21 cellular contexts compared by ENCODE assay signal in genomic region chr16:88602091-88602490, GRCh38. TPM values are rescaled to one million over a fixed set of nuclear protein-coding genes. Genes with fewer than 3 reads are reported as not detected.
DNase-seq lines count a peak whose midpoint lies in the region; ATAC-seq and TF ChIP-seq lines count a peak whose summit lies in the region.
"Had no signal": no experiment of that assay in that cellular context is flagged by ENCODE, and none has a peak within 500 bp of the region (broad histone marks: within the 10 kb centered on the region; RNA-seq: fewer than 3 reads in every experiment).

No MANE protein-coding gene starts in this region.

- H3K9ac ChIP-seq in mammary epithelial cell (ENCODE audit: insufficient read depth, low read length) (no peak overlapping the region), liver (ENCODE audit: low read depth in 1 of 2, low read length in 2 of 2) (no peak overlapping the region)

- no TSS peak for BruUV-seq in mammary epithelial cell (replicated peaks; lab: Mats Ljungman, UMichigan)

- POLR2A ChIA-PET in activated CD4-positive, alpha-beta memory T cell treated with anti-CD3 and anti-CD28 coated beads, Interleukin-2, amount 10 ng/mL, durations not matched to agents 7 days and 5 days (lab: Charles Lee), result no interaction called here

- no peak for ATAC-seq in HG02610 (IDR thresholded peaks at IDR 0.05; ENCODE audit: unreplicated experiment)
- ATAC-seq: GM23338, Panc1, Right ventricle myocardium inferior had no signal

- intact Hi-C loops in mammary epithelial cell (cut with micrococcal nuclease), result no loop called here

- no peak overlapping the region for H2AFZ ChIP-seq in mammary epithelial cell (ENCODE audit: low read depth, low read length)
- H2AFZ ChIP-seq: GM23338 had no signal

- CTCF ChIA-PET in mammary epithelial cell (lab: Charles Lee; ENCODE audit: low non-redundant PET), result no interaction called here
- CTCF ChIA-PET in activated CD4-positive, alpha-beta memory T cell treated with anti-CD3 and anti-CD28 coated beads, Interleukin-2, amount 10 ng/mL, durations not matched to agents 7 days and 5 days (lab: Charles Lee), result no interaction called here

- no peak overlapping the region for H3K4me3 Mint-ChIP-seq in immature natural killer cell
- H3K4me3 Mint-ChIP-seq in activated CD4-positive, alpha-beta memory T cell treated with anti-CD3 and anti-CD28 coated beads, Interleukin-2, amount 10 ng/mL, durations not matched to agents 7 days and 5 days, result no peak overlapping the region
- H3K4me3 Mint-ChIP-seq: B cell; CD4-positive, alpha-beta memory T cell; GM23338 had no signal

- H3K27me3 Mint-ChIP-seq in immature natural killer cell (ENCODE audit: low read depth in 3 of 3), result peaks cover 0 to 4% (median 2%) of the 10 kb centered on the region in 3 donors
- H3K27me3 Mint-ChIP-seq in activated CD4-positive, alpha-beta memory T cell treated with anti-CD3 and anti-CD28 coated beads, Interleukin-2, amount 10 ng/mL, durations not matched to agents 7 days and 5 days, result no peaks in the 10 kb centered on the region
- H3K27me3 Mint-ChIP-seq: B cell; CD4-positive, alpha-beta memory T cell had no signal

- H3K9me3 ChIP-seq in mammary epithelial cell (replicated peaks; ENCODE audit: insufficient read depth, low read length), result no peaks in the 10 kb centered on the region
- H3K9me3 ChIP-seq in liver (ENCODE audit: control insufficient read depth in 4 of 4, low read length in 3 of 4), result no peaks in the 10 kb centered on the region
- H3K9me3 ChIP-seq: MG63 had no signal

- TF ChIP-seq CTCF in mammary epithelial cell (conservative IDR thresholded peaks at IDR 0.05 in 1 of 2, IDR thresholded peaks at IDR 0.05 in 1 of 2; ENCODE audit: extremely low read depth in 1 of 2, insufficient read depth in 1 of 2, low read depth in 1 of 2, low read length in 2 of 2) (no peak), liver (IDR thresholded peaks at IDR 0.05; ENCODE audit: low read depth, low read length, missing input control) (no peak)

- peak overlapping the region in 1 of 6 donors; percentile 17 for H3K27ac Mint-ChIP-seq in immature natural killer cell
- H3K27ac Mint-ChIP-seq in activated CD4-positive, alpha-beta memory T cell treated with anti-CD3 and anti-CD28 coated beads, Interleukin-2, amount 10 ng/mL, durations not matched to agents 7 days and 5 days, result no peak overlapping the region
- H3K27ac Mint-ChIP-seq: B cell, GM23338 had no signal

- peaks cover 5 to 22% (median 7%) of the 10 kb centered on the region in 3 donors for H3K36me3 Mint-ChIP-seq in immature natural killer cell
- peaks cover 40% of the 10 kb centered on the region for H3K36me3 Mint-ChIP-seq in activated CD4-positive, alpha-beta memory T cell treated with anti-CD3 and anti-CD28 coated beads, Interleukin-2, amount 10 ng/mL, durations not matched to agents 7 days and 5 days (ENCODE audit: low read depth)

- H3K4me1 ChIP-seq in mammary epithelial cell (ENCODE audit: insufficient read depth, low read length) (peaks cover 7% of the 10 kb centered on the region), liver (ENCODE audit: control insufficient read depth in 4 of 4, insufficient read depth in 4 of 4, low read length in 3 of 4) (peaks cover 0 to 51% (median 40%) of the 10 kb centered on the region in 4 donors)

- H3K79me2 ChIP-seq in mammary epithelial cell (ENCODE audit: insufficient read depth, low read length), result no peaks in the 10 kb centered on the region

- H3K36me3 ChIP-seq in mammary epithelial cell (ENCODE audit: insufficient read depth, low read length) (peaks cover 24% of the 10 kb centered on the region), liver (ENCODE audit: control insufficient read depth in 4 of 4, insufficient read depth in 3 of 4, low read depth in 1 of 4, low read length in 3 of 4) (peaks cover 7 to 30% (median 13%) of the 10 kb centered on the region in 4 donors)

- no peaks in the 10 kb centered on the region for H3K27me3 ChIP-seq in mammary epithelial cell (ENCODE audit: insufficient read depth, low read length)
- no peaks in the 10 kb centered on the region for H3K27me3 ChIP-seq in liver (ENCODE audit: control insufficient read depth in 4 of 4, insufficient read depth in 4 of 4, low read length in 3 of 4)
- H3K27me3 ChIP-seq: MG63 had no signal

- no peak overlapping the region for H3K4me3 ChIP-seq in mammary epithelial cell (replicated peaks in 1 of 3; ENCODE audit: insufficient read depth in 1 of 3, low read depth in 2 of 3, low read length in 3 of 3)
- H3K4me3 ChIP-seq in liver (ENCODE audit: low read depth in 1 of 3, low read length in 3 of 3), result no peak overlapping the region
- H3K4me3 ChIP-seq: GM23338, MG63 had no signal

- H3K4me2 ChIP-seq in mammary epithelial cell (ENCODE audit: insufficient read depth, low read depth, low read length), result no peak overlapping the region
- H3K4me2 ChIP-seq: GM23338 had no signal

- DNase-seq in NCI-H2196 (lab: John Stamatoyannopoulos, UW; ENCODE audit: unreplicated experiment) (peak; percentile 3), NCI-H2196 treated with DMSO at 0.1 percent for 48 hours (lab: John Stamatoyannopoulos, UW; ENCODE audit: unreplicated experiment) (no peak), mammary epithelial cell (peak; percentile 2), immature natural killer cell (no peak), NCI-H748 treated with DMSO at 0.1 percent for 48 hours (lab: John Stamatoyannopoulos, UW) (no peak)
- no peak for DNase-seq in activated CD4-positive, alpha-beta memory T cell treated with anti-CD3 and anti-CD28 coated beads, Interleukin-2, amount 10 ng/mL, durations not matched to agents 7 days and 5 days
- DNase-seq: CD4-positive, alpha-beta memory T cell; DND-41; MG63; NCI-H1092; NCI-H1694 treated with DMSO at 0.1 percent for 48 hours; NCI-H446; NCI-H774 had no signal

- 26% methylated on average over 7 of the region's 7 CpGs for WGBS in mammary epithelial cell (ENCODE audit: low coverage, missing lambda C conversion rate)
- 49% methylated on average over 7 of the region's 7 CpGs for WGBS in liver

- H3K9me3 Mint-ChIP-seq in immature natural killer cell, result no peaks in the 10 kb centered on the region
- no peaks in the 10 kb centered on the region for H3K9me3 Mint-ChIP-seq in activated CD4-positive, alpha-beta memory T cell treated with anti-CD3 and anti-CD28 coated beads, Interleukin-2, amount 10 ng/mL, durations not matched to agents 7 days and 5 days
- H3K9me3 Mint-ChIP-seq: CD4-positive, alpha-beta memory T cell; GM23338 had no signal

- H4K20me1 ChIP-seq in mammary epithelial cell (ENCODE audit: insufficient read depth, low read length), result no peaks in the 10 kb centered on the region

- H3K4me1 Mint-ChIP-seq in immature natural killer cell, result peaks cover 2 to 19% of the 10 kb centered on the region in 2 donors
- peaks cover 5% of the 10 kb centered on the region for H3K4me1 Mint-ChIP-seq in activated CD4-positive, alpha-beta memory T cell treated with anti-CD3 and anti-CD28 coated beads, Interleukin-2, amount 10 ng/mL, durations not matched to agents 7 days and 5 days

- in situ Hi-C loops in mammary epithelial cell (cut with MboI; ENCODE audit: low sequenced_read_pairs in 2 of 2), result no loop called here

- dilution Hi-C loops in mammary epithelial cell (cut with HindIII; ENCODE audit: low sequenced_read_pairs), result no loop called here

- peak; percentile 28 to 60 for TF ChIP-seq RAD21 in liver (IDR thresholded peaks at IDR 0.05)

- H3K27ac ChIP-seq in mammary epithelial cell (ENCODE audit: insufficient read depth, low read depth, low read length) (no peak overlapping the region), liver (ENCODE audit: low read depth in 1 of 2, low read length in 2 of 2) (peak overlapping the region; percentile 66 to 81)
- H3K27ac ChIP-seq: 22Rv1 had no signal

TF ChIP-seq in liver, 16 proteins besides CTCF, POLR2A, EP300 and RAD21 (continues in another document):
- peak; percentile 70 for TF ChIP-seq FOXA2 (IDR thresholded peaks at IDR 0.05)
- TF ChIP-seq GABPA (IDR thresholded peaks at IDR 0.05 in 1 of 2, conservative IDR thresholded peaks at IDR 0.05 in 1 of 2), result peak in 1 of 2 donors; percentile 31
- peak; percentile 92 for TF ChIP-seq ZBTB33 (IDR thresholded peaks at IDR 0.05)
- TF ChIP-seq JUND (IDR thresholded peaks at IDR 0.05), result peak; percentile 22 to 51

RNA-seq across cellular contexts. Expression of gene ZC3H18, which starts 31.9 kb away (rescaled TPM):
- total RNA-seq in mammary epithelial cell (10 to 100 TPM in 1 of 2 donors, 1 to 10 TPM in 1; 9.0 to 48.2 TPM), liver (10 to 100 TPM; 10.2 to 10.3 TPM)
- polyA plus RNA-seq in mammary epithelial cell (17.2 TPM), liver (10 to 100 TPM; 10.7 to 10.9 TPM), immature natural killer cell (10 to 100 TPM in 1 of 3 donors, 1 to 10 TPM in 2; 1.0 to 29.0 (median 8.7) TPM)
- polyA minus RNA-seq in mammary epithelial cell, result 41.2 TPM
- total RNA-seq in activated CD4-positive, alpha-beta memory T cell treated with anti-CD3 and anti-CD28 coated beads, Interleukin-2, amount 10 ng/mL, durations not matched to agents 7 days and 5 days, result 10 to 100 TPM; 75.9 to 78.6 TPM

RNA-seq across cellular contexts. Expression of gene IL17C, which starts 36.3 kb away (rescaled TPM):
- total RNA-seq in mammary epithelial cell (not detected), liver (not detected)
- polyA plus RNA-seq in mammary epithelial cell (0.06 TPM), liver (not detected), immature natural killer cell (under 1 TPM in 2 of 3 donors, not detected in 1; 0.64 to 0.80 TPM)
- polyA minus RNA-seq in mammary epithelial cell, result not detected
- total RNA-seq in activated CD4-positive, alpha-beta memory T cell treated with anti-CD3 and anti-CD28 coated beads, Interleukin-2, amount 10 ng/mL, durations not matched to agents 7 days and 5 days, result under 1 TPM; 0.23 to 0.43 TPM
- total RNA-seq: Right ventricle myocardium inferior had no signal
- polyA plus RNA-seq: AG04450; CD4-positive, alpha-beta memory T cell had no signal

RNA-seq across cellular contexts. Expression of gene CYBA, which starts 48.8 kb away (rescaled TPM):
- 10 to 100 TPM in 1 of 2 donors, 1 to 10 TPM in 1; 2.5 to 20.3 TPM for total RNA-seq in mammary epithelial cell
- 2.1 TPM for polyA plus RNA-seq in mammary epithelial cell
- polyA minus RNA-seq in mammary epithelial cell, result 3.1 TPM
- 100 to 1,000 TPM in 1 of 2 donors, 10 to 100 TPM in 1; 45.8 to 217 TPM for total RNA-seq in liver
- 10 to 100 TPM; 39.0 to 59.5 TPM for polyA plus RNA-seq in liver
- polyA plus RNA-seq in immature natural killer cell, result 1,000 to 10,000 TPM; 2,079 to 2,787 (median 2,690) TPM
- 100 to 1,000 TPM; 580 to 588 TPM for total RNA-seq in activated CD4-positive, alpha-beta memory T cell treated with anti-CD3 and anti-CD28 coated beads, Interleukin-2, amount 10 ng/mL, durations not matched to agents 7 days and 5 days

Comparison
In these comparisons a context has a peak if more than half of its experiments do, and no peak if none do; other contexts are left out.
1. DNase-seq: peak in NCI-H2196 (single experiment) and mammary epithelial cell (single experiment); none in NCI-H2196 treated with DMSO at 0.1 percent for 48 hours (single experiment), immature natural killer cell (0 of 3), NCI-H748 treated with DMSO at 0.1 percent for 48 hours (single experiment) and activated CD4-positive, alpha-beta memory T cell treated with anti-CD3 and anti-CD28 coated beads, Interleukin-2, amount 10 ng/mL, durations not matched to agents 7 days and 5 days (single experiment).